In genomic region chr12:108729612-108730336, GRCh38 we compare ENCODE assay signal across 8 cellular contexts. TPM values are rescaled to one million over a fixed set of nuclear protein-coding genes. Genes with fewer than 3 reads are reported as not detected.
DNase-seq lines count a peak whose midpoint lies in the region; ATAC-seq and FAIRE-seq lines count a peak whose summit lies in the region.

No MANE protein-coding gene starts in this region.

- no peaks in the 10 kb centered on the region for H3K9me3 ChIP-seq in endocrine pancreas (ENCODE audit: control insufficient read depth, low read length)

- H3K9ac ChIP-seq in endocrine pancreas (ENCODE audit: control insufficient read depth, insufficient read depth, low read length) = peak overlapping the region; percentile 96

- H3K36me3 Mint-ChIP-seq in stimulated activated naive CD8-positive, alpha-beta T cell treated with anti-CD3 and anti-CD28 coated beads, Interleukin-15, Interleukin-2, amounts not matched to agents 100 ng/mL and 50 ng/mL, for 24 hours (ENCODE audit: low read depth) = peaks cover 5% of the 10 kb centered on the region
- H3K36me3 Mint-ChIP-seq in natural killer cell treated with Interleukin-12 subunit alpha and Interleukin-12 subunit beta and Interleukin-15 and Interleukin-18, amount 100 ng/mL, for 72 hours = no peaks in the 10 kb centered on the region

- H3K9me3 Mint-ChIP-seq in stimulated activated naive CD8-positive, alpha-beta T cell treated with anti-CD3 and anti-CD28 coated beads, Interleukin-15, Interleukin-2, amounts not matched to agents 100 ng/mL and 50 ng/mL, for 24 hours = no peaks in the 10 kb centered on the region
- no peaks in the 10 kb centered on the region for H3K9me3 Mint-ChIP-seq in natural killer cell treated with Interleukin-12 subunit alpha and Interleukin-12 subunit beta and Interleukin-15 and Interleukin-18, amount 100 ng/mL, for 72 hours

- peaks cover 5% of the 10 kb centered on the region for H3K4me1 ChIP-seq in endocrine pancreas (ENCODE audit: control insufficient read depth, insufficient read depth, low read length)

- ATAC-seq in stimulated activated naive CD8-positive, alpha-beta T cell treated with anti-CD3 and anti-CD28 coated beads, Interleukin-15, Interleukin-2, amounts not matched to agents 100 U/mL and 50 U/mL, for 24 hours = no peak
- ATAC-seq in natural killer cell treated with Interleukin-12 subunit alpha and Interleukin-12 subunit beta and Interleukin-15 and Interleukin-18, amount 100 ng/mL, for 72 hours = no peak
- ATAC-seq in HG03139 (IDR thresholded peaks at IDR 0.05; ENCODE audit: unreplicated experiment) = no peak
- no peak for ATAC-seq in GM21367 (IDR thresholded peaks at IDR 0.05; ENCODE audit: unreplicated experiment)
- ATAC-seq in HG02870 (IDR thresholded peaks at IDR 0.05; ENCODE audit: unreplicated experiment) = no peak

- peak overlapping the region; percentile 87 for H3K27ac Mint-ChIP-seq in stimulated activated naive CD8-positive, alpha-beta T cell treated with anti-CD3 and anti-CD28 coated beads, Interleukin-15, Interleukin-2, amounts not matched to agents 100 ng/mL and 50 ng/mL, for 24 hours
- H3K27ac Mint-ChIP-seq in natural killer cell treated with Interleukin-12 subunit alpha and Interleukin-12 subunit beta and Interleukin-15 and Interleukin-18, amount 100 ng/mL, for 72 hours = peak overlapping the region; percentile 74 to 81

- H3K36me3 ChIP-seq in endocrine pancreas (ENCODE audit: control insufficient read depth, insufficient read depth, low read length) = no peaks in the 10 kb centered on the region

- H3K4me3 ChIP-seq in endocrine pancreas (ENCODE audit: control insufficient read depth, insufficient read depth, low read length) = peak overlapping the region; percentile 95

- no peak for DNase-seq in stimulated activated naive CD8-positive, alpha-beta T cell treated with anti-CD3 and anti-CD28 coated beads, Interleukin-15, Interleukin-2, amounts not matched to agents 100 U/mL and 50 U/mL, for 24 hours
- DNase-seq in RCC 7860 (ENCODE audit: low spot score) = peak; percentile 58
- DNase-seq in natural killer cell treated with Interleukin-12 subunit alpha and Interleukin-12 subunit beta and Interleukin-15 and Interleukin-18, amount 100 ng/mL, for 72 hours (ENCODE audit: low spot score) = no peak

- H3K4me3 Mint-ChIP-seq in stimulated activated naive CD8-positive, alpha-beta T cell treated with anti-CD3 and anti-CD28 coated beads, Interleukin-15, Interleukin-2, amounts not matched to agents 100 ng/mL and 50 ng/mL, for 24 hours = peak overlapping the region; percentile 88
- peak overlapping the region; percentile 82 for H3K4me3 Mint-ChIP-seq in natural killer cell treated with Interleukin-12 subunit alpha and Interleukin-12 subunit beta and Interleukin-15 and Interleukin-18, amount 100 ng/mL, for 72 hours

- no peaks in the 10 kb centered on the region for H3K27me3 Mint-ChIP-seq in stimulated activated naive CD8-positive, alpha-beta T cell treated with anti-CD3 and anti-CD28 coated beads, Interleukin-15, Interleukin-2, amounts not matched to agents 100 ng/mL and 50 ng/mL, for 24 hours
- peaks cover 0 to 2% of the 10 kb centered on the region in 2 donors for H3K27me3 Mint-ChIP-seq in natural killer cell treated with Interleukin-12 subunit alpha and Interleukin-12 subunit beta and Interleukin-15 and Interleukin-18, amount 100 ng/mL, for 72 hours

- no peak for FAIRE-seq in RCC 7860 (lab: Jason Lieb, UNC)

- H3K27me3 ChIP-seq in endocrine pancreas (ENCODE audit: control insufficient read depth, insufficient read depth, low read length) = no peaks in the 10 kb centered on the region

- H3K4me1 Mint-ChIP-seq in stimulated activated naive CD8-positive, alpha-beta T cell treated with anti-CD3 and anti-CD28 coated beads, Interleukin-15, Interleukin-2, amounts not matched to agents 100 ng/mL and 50 ng/mL, for 24 hours (ENCODE audit: low read depth) = peaks cover 57% of the 10 kb centered on the region
- peaks cover 39 to 54% of the 10 kb centered on the region in 2 donors for H3K4me1 Mint-ChIP-seq in natural killer cell treated with Interleukin-12 subunit alpha and Interleukin-12 subunit beta and Interleukin-15 and Interleukin-18, amount 100 ng/mL, for 72 hours (ENCODE audit: low read depth in 2 of 2)

RNA-seq across cellular contexts. Expression of gene CORO1C, which starts 1.5 kb away (rescaled TPM):
- 10 to 100 TPM; 68.9 to 69.5 TPM for total RNA-seq in natural killer cell treated with Interleukin-12 subunit alpha and Interleukin-12 subunit beta and Interleukin-15 and Interleukin-18, amount 100 ng/mL, for 72 hours
